Comparison of ENCODE assay signal across 20 cellular contexts in the genomic region with DNA sequence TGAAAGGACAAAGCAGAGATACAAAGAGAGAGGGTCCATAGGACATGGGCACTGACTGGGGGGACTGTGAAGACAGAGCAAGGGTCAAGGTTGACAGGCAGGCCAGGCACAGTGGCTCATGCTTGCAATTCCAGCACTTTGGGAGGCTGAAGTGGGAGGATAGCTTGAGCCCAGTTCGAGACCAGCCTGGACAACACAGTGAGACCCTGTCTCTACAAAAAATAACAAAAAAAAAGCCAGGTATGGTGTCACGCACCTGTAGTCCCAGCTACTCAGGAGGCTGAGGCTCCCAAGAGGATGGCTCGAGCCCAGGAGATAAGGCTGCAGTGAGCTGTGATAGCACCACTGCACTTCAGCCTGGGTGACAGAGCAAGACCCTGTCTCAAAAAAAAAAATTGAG. TPM values are rescaled to one million over a fixed set of nuclear protein-coding genes. Genes with fewer than 3 reads are reported as not detected.
A peak's percentile ranks its signal among the peaks of the same experiment; 100 is the strongest.
DNase-seq lines count a peak whose midpoint lies in the region; ATAC-seq, FAIRE-seq and TF ChIP-seq lines count a peak whose summit lies in the region.
"Had no signal": no experiment of that assay in that cellular context is flagged by ENCODE, and none has a peak within 500 bp of the region (broad histone marks: within the 10 kb centered on the region; RNA-seq: fewer than 3 reads in every experiment).

No MANE protein-coding gene starts in this region.

- no peaks in the 10 kb centered on the region for H4K20me1 ChIP-seq in K562 (replicated peaks; ENCODE audit: control insufficient read depth, insufficient read depth, low read length)
- H4K20me1 ChIP-seq in osteoblast (ENCODE audit: insufficient read depth, low read length), result no peaks in the 10 kb centered on the region

- H2AFZ ChIP-seq in K562 (ENCODE audit: low read depth, low read length) (no peak overlapping the region), osteoblast (ENCODE audit: low read length) (no peak overlapping the region)

- TF ChIP-seq POLR2A in K562 (conservative IDR thresholded peaks at IDR 0.05), result no peak

- FAIRE-seq in K562 (lab: Jason Lieb, UNC), result no peak
- FAIRE-seq: A204.1, D721Med, G401.6, GM19239 had no signal

- TF ChIP-seq EP300 in K562 (IDR thresholded peaks at IDR 0.05; ENCODE audit: low read length), result no peak

- no peak for TF ChIP-seq CTCF in K562 (IDR thresholded peaks at IDR 0.05 in 2 of 3, conservative IDR thresholded peaks at IDR 0.05 in 1 of 3; ENCODE audit: insufficient read depth in 2 of 3, low read depth in 1 of 3, low read length in 3 of 3)
- no peak for TF ChIP-seq CTCF in osteoblast (IDR thresholded peaks at IDR 0.05; ENCODE audit: extremely low read depth, low read depth, low read length)

- no peak overlapping the region for H3K9ac ChIP-seq in K562 (ENCODE audit: insufficient read depth in 1 of 2, low read depth in 2 of 2, low read length in 2 of 2)

- H3K27me3 Mint-ChIP-seq in T-helper 17 cell, result no peaks in the 10 kb centered on the region
- H3K27me3 Mint-ChIP-seq: CD4-positive, CD25-positive, alpha-beta regulatory T cell had no signal

- CTCF ChIA-PET in K562 (lab: Yijun Ruan, JAX; ENCODE audit: low intra/inter-chr PET ratio), result interaction anchor here (0.6 kb wide), 1 partner anchor 328 kb away, joined by 3 read pairs; the partner anchor contains the start of gene SPEN

- 73% methylated on average over 3 of the region's 3 CpGs for WGBS in K562 (ENCODE audit: insufficient coverage, low coverage, missing lambda C conversion rate)

- H3K27ac Mint-ChIP-seq in T-helper 17 cell, result no peak overlapping the region
- H3K27ac Mint-ChIP-seq: CD4-positive, CD25-positive, alpha-beta regulatory T cell had no signal

- POLR2A ChIA-PET in K562 (lab: Yijun Ruan, JAX), result interaction anchor here (0.7 kb wide), 1 partner anchor 18 kb away, joined by 3 read pairs; no protein-coding TSS in a partner anchor

- no peaks in the 10 kb centered on the region for H3K9me1 ChIP-seq in K562 (ENCODE audit: control insufficient read depth, insufficient read depth, low read length)

- peaks cover 29% of the 10 kb centered on the region for H3K4me1 Mint-ChIP-seq in T-helper 17 cell

- TF ChIP-seq RAD21 in K562 (CRISPR knock-in tag; conservative IDR thresholded peaks at IDR 0.05 in 1 of 2, IDR thresholded peaks at IDR 0.05 in 1 of 2), result no peak

- H3K4me3 ChIP-seq in K562 (no peak overlapping the region), osteoblast (ENCODE audit: insufficient read depth, low read length) (no peak overlapping the region)
- H3K4me3 ChIP-seq: HAP-1 had no signal

- no peak overlapping the region for H3K27ac ChIP-seq in K562 (ENCODE audit: extremely low read depth, low read depth, low read length)
- H3K27ac ChIP-seq in osteoblast (ENCODE audit: low read depth, low read length), result no peak overlapping the region

- peak overlapping the region; percentile 25 for H3K4me3 Mint-ChIP-seq in T-helper 17 cell
- H3K4me3 Mint-ChIP-seq: CD8-positive, alpha-beta memory T cell had no signal

- intact Hi-C loops in K562 (cut with micrococcal nuclease), result loop anchor here (10.0 kb wide), 1 partner anchor 315 kb away; no protein-coding TSS in a partner anchor

- no peak for DNase-seq in T-helper 17 cell
- DNase-seq in K562 (ENCODE audit: extremely low read depth in 1 of 4, low spot score in 3 of 4), result no peak
- peak; percentile 12 for DNase-seq in islet precursor cell
- no peak for DNase-seq in T1000 (lab: John Stamatoyannopoulos, UW)
- DNase-seq in HUDEP-2 (lab: John Stamatoyannopoulos, UW; ENCODE audit: unreplicated experiment in 76 of 76), result no peak
- no peak for DNase-seq in osteoblast (ENCODE audit: insufficient read length, low spot score, missing footprints)
- DNase-seq: ACHN; BE2C; C1 segment of cervical spinal cord; CD4-positive, CD25-positive, alpha-beta regulatory T cell; CD8-positive, alpha-beta memory T cell; COR-L47; IMR-90 had no signal

- H3K27me3 ChIP-seq in K562 (ENCODE audit: control insufficient read depth in 2 of 2, insufficient read depth in 2 of 2, low read length in 2 of 2), result no peaks in the 10 kb centered on the region
- no peaks in the 10 kb centered on the region for H3K27me3 ChIP-seq in osteoblast (ENCODE audit: insufficient read depth, low read length)
- H3K27me3 ChIP-seq: BE2C had no signal

- ATAC-seq in T-helper 17 cell (no peak), K562 (no peak)

- H3K9me3 ChIP-seq in T-helper 17 cell (ENCODE audit: control insufficient read depth, low read length, poor library complexity, severe bottlenecking), result no peaks in the 10 kb centered on the region
- H3K9me3 ChIP-seq in K562 (replicated peaks; ENCODE audit: control insufficient read depth, insufficient read depth, low read depth, low read length), result no peaks in the 10 kb centered on the region
- no peaks in the 10 kb centered on the region for H3K9me3 ChIP-seq in osteoblast (ENCODE audit: low read depth, low read length)
- H3K9me3 ChIP-seq: BE2C, HAP-1 had no signal

- H3K79me2 ChIP-seq in K562 (ENCODE audit: control insufficient read depth, insufficient read depth, low read length) (peaks cover 45% of the 10 kb centered on the region), osteoblast (ENCODE audit: insufficient read depth, low read length) (peaks cover 8% of the 10 kb centered on the region)

- H3K4me1 ChIP-seq in K562 (replicated peaks in 1 of 2; ENCODE audit: control insufficient read depth in 2 of 2, insufficient read depth in 2 of 2, low read length in 2 of 2) (peaks cover 14 to 37% of the 10 kb centered on the region in 2 experiments), osteoblast (ENCODE audit: insufficient read depth, low read length) (peaks cover 10% of the 10 kb centered on the region)
- H3K4me1 ChIP-seq: BE2C had no signal

- H3K36me3 Mint-ChIP-seq in T-helper 17 cell (ENCODE audit: low read depth), result peaks cover 6% of the 10 kb centered on the region

- H3K4me2 ChIP-seq in K562 (ENCODE audit: insufficient read depth, low read length) (no peak overlapping the region), osteoblast (ENCODE audit: insufficient read depth, low read length) (no peak overlapping the region)

- peaks cover 36% of the 10 kb centered on the region for H3K36me3 ChIP-seq in K562 (ENCODE audit: control insufficient read depth, insufficient read depth, low read length)
- H3K36me3 ChIP-seq in osteoblast (ENCODE audit: insufficient read depth, low read length), result peaks cover 3% of the 10 kb centered on the region
- H3K36me3 ChIP-seq: BE2C, HAP-1 had no signal

- in situ Hi-C loops in K562 (cut with MboI), result no loop called here

- no TSS peak for BruUV-seq in K562 (replicated peaks; lab: Mats Ljungman, UMichigan)

RNA-seq across cellular contexts. Expression of gene CASP9, which starts 4.4 kb away (rescaled TPM):
- total RNA-seq in T-helper 17 cell (10 to 100 TPM; 11.4 to 14.8 TPM), K562 (2014; rRNA removed) (30.7 and 35.7 TPM in 2 replicates), K562 (2014; rRNA removed; fragmentation: Illumina TruSeq; extraction: Trizol) (23.5 and 25.4 TPM in 2 replicates), K562 (2015; rRNA removed; fragmentation: Illumina TruSeq; extraction: Trizol) (25.2 and 25.5 TPM in 2 replicates), K562 (2021) (30.5 and 31.7 TPM in 2 replicates), osteoblast (10.0 and 10.9 TPM in 2 replicates)
- 39.0 and 62.3 TPM in 2 replicates for total RNA-seq in K562 (2011; cell fraction: chromatin; rRNA removed; ENCODE audit: low replicate concordance)
- total RNA-seq in K562 (2011; cell fraction: nucleolus; rRNA removed), result 32.2 and 37.4 TPM in 2 replicates
- 33.4 and 38.2 TPM in 2 replicates for total RNA-seq in K562 (2011; cell fraction: nucleoplasm; rRNA removed)
- polyA plus RNA-seq in K562 (2011; rRNA removed) (54.1 and 66.1 TPM in 2 replicates), K562 (2014; fragmentation: Illumina TruSeq; extraction: Trizol) (37.4 and 38.9 TPM in 2 replicates), K562 (2014; fragmentation: Nextera tagmentation; extraction: Ambion mirVana) (10 to 100 TPM; 10.8 to 13.9 TPM), K562 (2014; rRNA removed) (30.9 and 39.1 TPM in 2 replicates)
- polyA plus RNA-seq in K562 (2011; cell fraction: cytosol; rRNA removed), result 80.5 and 83.5 TPM in 2 replicates
- 61.4 and 80.3 TPM in 2 replicates for polyA plus RNA-seq in K562 (2011; cell fraction: nucleus; rRNA removed)
- polyA plus RNA-seq in K562 (2012), result 24.6 and 39.3 TPM in 2 replicates
- 38.5 and 40.2 TPM in 2 replicates for polyA minus RNA-seq in K562 (2011; rRNA and poly(A)+ RNA removed)
- polyA minus RNA-seq in K562 (2011; cell fraction: cytosol; rRNA and poly(A)+ RNA removed), result 25.8 and 31.2 TPM in 2 replicates
- 15.8 and 29.1 TPM in 2 replicates for polyA minus RNA-seq in K562 (2011; cell fraction: nucleus; rRNA and poly(A)+ RNA removed)

RNA-seq across cellular contexts. Expression of gene DNAJC16, which starts 7.0 kb away (rescaled TPM):
- 10 to 100 TPM; 13.2 to 20.5 TPM for total RNA-seq in T-helper 17 cell
- 65.3 and 80.0 TPM in 2 replicates for total RNA-seq in K562 (2011; cell fraction: chromatin; rRNA removed; ENCODE audit: low replicate concordance)
- 37.4 and 46.5 TPM in 2 replicates for total RNA-seq in K562 (2011; cell fraction: nucleolus; rRNA removed)
- 56.1 and 70.4 TPM in 2 replicates for total RNA-seq in K562 (2011; cell fraction: nucleoplasm; rRNA removed)
- total RNA-seq in K562 (2014; rRNA removed), result 9.1 and 12.2 TPM in 2 replicates
- 16.2 and 18.7 TPM in 2 replicates for total RNA-seq in K562 (2014; rRNA removed; fragmentation: Illumina TruSeq; extraction: Trizol)
- total RNA-seq in K562 (2015; rRNA removed; fragmentation: Illumina TruSeq; extraction: Trizol), result 11.9 and 16.2 TPM in 2 replicates
- 15.6 and 16.8 TPM in 2 replicates for total RNA-seq in K562 (2021)
- 16.7 and 22.8 TPM in 2 replicates for polyA plus RNA-seq in K562 (2011; rRNA removed)
- 6.9 and 11.3 TPM in 2 replicates for polyA plus RNA-seq in K562 (2011; cell fraction: cytosol; rRNA removed)
- polyA plus RNA-seq in K562 (2011; cell fraction: nucleus; rRNA removed), result 24.2 and 24.8 TPM in 2 replicates
- 6.9 and 7.2 TPM in 2 replicates for polyA plus RNA-seq in K562 (2012)
- 11.0 and 12.8 TPM in 2 replicates for polyA plus RNA-seq in K562 (2014; fragmentation: Illumina TruSeq; extraction: Trizol)
- 1 to 10 TPM; 6.9 to 8.6 TPM for polyA plus RNA-seq in K562 (2014; fragmentation: Nextera tagmentation; extraction: Ambion mirVana)
- polyA plus RNA-seq in K562 (2014; rRNA removed), result 8.8 and 11.3 TPM in 2 replicates
- polyA minus RNA-seq in K562 (2011; rRNA and poly(A)+ RNA removed), result 33.4 and 40.9 TPM in 2 replicates
- 14.0 and 19.7 TPM in 2 replicates for polyA minus RNA-seq in K562 (2011; cell fraction: cytosol; rRNA and poly(A)+ RNA removed)
- polyA minus RNA-seq in K562 (2011; cell fraction: nucleus; rRNA and poly(A)+ RNA removed), result 8.9 and 20.7 TPM in 2 replicates
- total RNA-seq in osteoblast, result 19.2 and 22.4 TPM in 2 replicates

RNA-seq across cellular contexts. Expression of gene CELA2B, which starts 43.7 kb away (rescaled TPM):
- total RNA-seq in T-helper 17 cell (not detected), K562 (2014; rRNA removed) (2.1 TPM in 1 of 2 replicates, not detected in the other), K562 (2014; rRNA removed; fragmentation: Illumina TruSeq; extraction: Trizol) (not detected in 2 replicates), K562 (2015; rRNA removed; fragmentation: Illumina TruSeq; extraction: Trizol) (not detected in 2 replicates), K562 (2021) (0.40 and 0.51 TPM in 2 replicates), osteoblast (0.36 TPM in 1 of 2 replicates, not detected in the other)
- total RNA-seq in K562 (2011; cell fraction: chromatin; rRNA removed; ENCODE audit: low replicate concordance), result not detected in 2 replicates
- total RNA-seq in K562 (2011; cell fraction: nucleolus; rRNA removed), result not detected in 2 replicates
- total RNA-seq in K562 (2011; cell fraction: nucleoplasm; rRNA removed), result not detected in 2 replicates
- polyA plus RNA-seq in K562 (2011; rRNA removed) (not detected in 2 replicates), K562 (2014; fragmentation: Illumina TruSeq; extraction: Trizol) (not detected in 2 replicates), K562 (2014; fragmentation: Nextera tagmentation; extraction: Ambion mirVana) (under 1 TPM in 1 of 2 experiments, not detected in 1; 0.25 TPM), K562 (2014; rRNA removed) (0.25 and 0.39 TPM in 2 replicates)
- polyA plus RNA-seq in K562 (2011; cell fraction: cytosol; rRNA removed), result 0.31 TPM in 1 of 2 replicates, not detected in the other
- polyA plus RNA-seq in K562 (2011; cell fraction: nucleus; rRNA removed), result not detected in 2 replicates
- polyA plus RNA-seq in K562 (2012), result 0.28 TPM in 1 of 2 replicates, not detected in the other
- 0.28 TPM in 1 of 2 replicates, not detected in the other for polyA minus RNA-seq in K562 (2011; rRNA and poly(A)+ RNA removed)
- polyA minus RNA-seq in K562 (2011; cell fraction: cytosol; rRNA and poly(A)+ RNA removed), result not detected in 2 replicates
- polyA minus RNA-seq in K562 (2011; cell fraction: nucleus; rRNA and poly(A)+ RNA removed), result not detected in 2 replicates
- total RNA-seq: CD4-positive, CD25-positive, alpha-beta regulatory T cell; CD8-positive, alpha-beta memory T cell; H4; HT-29; IMR-90 had no signal
- polyA plus RNA-seq: CD4-positive, CD25-positive, alpha-beta regulatory T cell; CD8-positive, alpha-beta memory T cell; IMR-90 had no signal
